ENCODE assay signal across 21 cellular contexts in genomic region chr16:79411805-79412204, GRCh38.
DNase-seq lines count a peak whose midpoint lies in the region; ATAC-seq lines count a peak whose summit lies in the region.
"Had no signal": no experiment of that assay in that cellular context is flagged by ENCODE, and none has a peak within 500 bp of the region (broad histone marks: within the 10 kb centered on the region; RNA-seq: fewer than 3 reads in every experiment).

No MANE protein-coding gene starts in this region.

- no peak overlapping the region for H3K4me3 ChIP-seq in naive thymus-derived CD4-positive, alpha-beta T cell (ENCODE audit: low read length)
- H3K4me3 ChIP-seq: GM23248 had no signal

- intact Hi-C loops in activated CD4-positive, alpha-beta T cell treated with anti-CD3 and anti-CD28 coated beads, Interleukin-2, amount 10 ng/mL, durations not matched to agents 24 days and 14 days (cut with micrococcal nuclease), result no loop called here
- intact Hi-C loops in dendritic cell treated with granulocyte-macrophage colony-stimulating factor and Interleukin-4, amounts not matched to agents 40 ng/mL and 50 ng/mL, for 4 days (cut with micrococcal nuclease), result loop anchor here (10.0 kb wide), 2 partner anchors 147 to 183 kb away; no protein-coding TSS in a partner anchor
- intact Hi-C loops in naive thymus-derived CD4-positive, alpha-beta T cell (cut with micrococcal nuclease), result loop anchor here in 1 of 2 donors (10.0 kb wide), 1 partner anchor 137 kb away; no protein-coding TSS in a partner anchor

- H3K27me3 Mint-ChIP-seq in activated CD4-positive, alpha-beta T cell treated with anti-CD3 and anti-CD28 coated beads, Interleukin-2, amount 10 ng/mL, durations not matched to agents 24 days and 14 days, result no peaks in the 10 kb centered on the region
- peaks cover 15% of the 10 kb centered on the region for H3K27me3 Mint-ChIP-seq in dendritic cell treated with granulocyte-macrophage colony-stimulating factor and Interleukin-4, amounts not matched to agents 40 ng/mL and 50 ng/mL, for 4 days
- H3K27me3 Mint-ChIP-seq in stimulated activated naive CD8-positive, alpha-beta T cell treated with anti-CD3 and anti-CD28 coated beads, Interleukin-15, amount 100 ng/mL, for 72 hours, result peaks cover 22% of the 10 kb centered on the region
- H3K27me3 Mint-ChIP-seq in naive thymus-derived CD4-positive, alpha-beta T cell, result peaks cover 0 to 9% (median 0%) of the 10 kb centered on the region in 5 donors

- H3K27me3 ChIP-seq in naive thymus-derived CD4-positive, alpha-beta T cell (ENCODE audit: control insufficient read depth in 2 of 2, insufficient read depth in 2 of 2, low read length in 2 of 2), result no peaks in the 10 kb centered on the region

- H3K9me3 Mint-ChIP-seq in activated CD4-positive, alpha-beta T cell treated with anti-CD3 and anti-CD28 coated beads, Interleukin-2, amount 10 ng/mL, durations not matched to agents 24 days and 14 days, result peaks cover 8% of the 10 kb centered on the region
- H3K9me3 Mint-ChIP-seq in dendritic cell treated with granulocyte-macrophage colony-stimulating factor and Interleukin-4, amounts not matched to agents 40 ng/mL and 50 ng/mL, for 4 days, result peaks cover 22% of the 10 kb centered on the region
- no peaks in the 10 kb centered on the region for H3K9me3 Mint-ChIP-seq in stimulated activated naive CD8-positive, alpha-beta T cell treated with anti-CD3 and anti-CD28 coated beads, Interleukin-15, amount 100 ng/mL, for 72 hours
- H3K9me3 Mint-ChIP-seq in naive thymus-derived CD4-positive, alpha-beta T cell, result peaks cover 0 to 2% (median 0%) of the 10 kb centered on the region in 11 donors

- no peak overlapping the region for H3K27ac ChIP-seq in naive thymus-derived CD4-positive, alpha-beta T cell (ENCODE audit: low read depth, low read length)
- H3K27ac ChIP-seq: GM23248 had no signal

- DNase-seq in activated CD4-positive, alpha-beta T cell treated with anti-CD3 and anti-CD28 coated beads, Interleukin-2, amount 10 ng/mL, durations not matched to agents 24 days and 14 days, result no peak
- no peak for DNase-seq in activated CD4-positive, alpha-beta T cell treated with anti-CD3 and anti-CD28 coated beads, Interleukin-2, amount 50 U/mL, for 1 hour
- DNase-seq in stimulated activated CD4-positive, alpha-beta T cell treated with anti-CD3 and anti-CD28 coated beads, Interleukin-15, amount 100 ng/mL, for 24 hours, result peak; percentile 8
- no peak for DNase-seq in stimulated activated CD4-positive, alpha-beta T cell treated with anti-CD3 and anti-CD28 coated beads, Interleukin-2, amount 100 ng/mL, for 48 hours
- no peak for DNase-seq in stimulated activated naive CD8-positive, alpha-beta T cell treated with anti-CD3 and anti-CD28 coated beads, Interleukin-15, amount 100 ng/mL, for 72 hours
- DNase-seq in Kasumi-1 (lab: John Stamatoyannopoulos, UW), result no peak
- no peak for DNase-seq in naive thymus-derived CD4-positive, alpha-beta T cell
- DNase-seq: C1 segment of cervical spinal cord; DND-41; GF-D8; GM23248; KBM-7; NCI-H1048; NCI-H1436 treated with DMSO at 0.1 percent for 48 hours; NCI-H2029 treated with DMSO at 0.1 percent for 48 hours; NCI-H2171 treated with DMSO at 0.1 percent for 48 hours; NCI-H446 treated with DMSO at 0.1 percent for 48 hours; NK-92 treated with Interleukin-12 subunit alpha and Interleukin-12 subunit beta, amount 100 ng/mL, for 24 hours; OCI-M1; RPMI8226 had no signal

- H3K27ac Mint-ChIP-seq in activated CD4-positive, alpha-beta T cell treated with anti-CD3 and anti-CD28 coated beads, Interleukin-2, amount 10 ng/mL, durations not matched to agents 24 days and 14 days, result peak overlapping the region; percentile 2
- H3K27ac Mint-ChIP-seq in dendritic cell treated with granulocyte-macrophage colony-stimulating factor and Interleukin-4, amounts not matched to agents 40 ng/mL and 50 ng/mL, for 4 days, result peak overlapping the region; percentile 39
- no peak overlapping the region for H3K27ac Mint-ChIP-seq in stimulated activated naive CD8-positive, alpha-beta T cell treated with anti-CD3 and anti-CD28 coated beads, Interleukin-15, amount 100 ng/mL, for 72 hours
- H3K27ac Mint-ChIP-seq in naive thymus-derived CD4-positive, alpha-beta T cell, result no peak overlapping the region

- H3K4me3 Mint-ChIP-seq in activated CD4-positive, alpha-beta T cell treated with anti-CD3 and anti-CD28 coated beads, Interleukin-2, amount 10 ng/mL, durations not matched to agents 24 days and 14 days, result no peak overlapping the region
- no peak overlapping the region for H3K4me3 Mint-ChIP-seq in dendritic cell treated with granulocyte-macrophage colony-stimulating factor and Interleukin-4, amounts not matched to agents 40 ng/mL and 50 ng/mL, for 4 days
- H3K4me3 Mint-ChIP-seq in stimulated activated naive CD8-positive, alpha-beta T cell treated with anti-CD3 and anti-CD28 coated beads, Interleukin-15, amount 100 ng/mL, for 72 hours, result no peak overlapping the region
- no peak overlapping the region for H3K4me3 Mint-ChIP-seq in naive thymus-derived CD4-positive, alpha-beta T cell

- H3K4me1 ChIP-seq in naive thymus-derived CD4-positive, alpha-beta T cell (ENCODE audit: control insufficient read depth in 2 of 2, insufficient read depth in 2 of 2, low read length in 2 of 2), result peaks cover 10 to 19% of the 10 kb centered on the region in 2 donors

- CTCF ChIA-PET in naive thymus-derived CD4-positive, alpha-beta T cell (lab: Charles Lee), result no interaction called here

- ATAC-seq in stimulated activated naive CD8-positive, alpha-beta T cell treated with anti-CD3 and anti-CD28 coated beads, Interleukin-15, amount 100 ng/mL, for 72 hours, result peak; percentile 52
- no peak for ATAC-seq in naive thymus-derived CD4-positive, alpha-beta T cell

- POLR2A ChIA-PET in naive thymus-derived CD4-positive, alpha-beta T cell (lab: Charles Lee), result no interaction called here

- H3K4me1 Mint-ChIP-seq in activated CD4-positive, alpha-beta T cell treated with anti-CD3 and anti-CD28 coated beads, Interleukin-2, amount 10 ng/mL, durations not matched to agents 24 days and 14 days, result peaks cover 23% of the 10 kb centered on the region
- peaks cover 55% of the 10 kb centered on the region for H3K4me1 Mint-ChIP-seq in dendritic cell treated with granulocyte-macrophage colony-stimulating factor and Interleukin-4, amounts not matched to agents 40 ng/mL and 50 ng/mL, for 4 days (ENCODE audit: low read depth)
- peaks cover 13% of the 10 kb centered on the region for H3K4me1 Mint-ChIP-seq in stimulated activated naive CD8-positive, alpha-beta T cell treated with anti-CD3 and anti-CD28 coated beads, Interleukin-15, amount 100 ng/mL, for 72 hours
- H3K4me1 Mint-ChIP-seq in naive thymus-derived CD4-positive, alpha-beta T cell, result peaks cover 11 to 36% (median 18%) of the 10 kb centered on the region in 7 donors

- H3K9me3 ChIP-seq in naive thymus-derived CD4-positive, alpha-beta T cell (ENCODE audit: control insufficient read depth in 2 of 3, low read length in 3 of 3), result no peaks in the 10 kb centered on the region

- no peaks in the 10 kb centered on the region for H3K36me3 Mint-ChIP-seq in activated CD4-positive, alpha-beta T cell treated with anti-CD3 and anti-CD28 coated beads, Interleukin-2, amount 10 ng/mL, durations not matched to agents 24 days and 14 days (ENCODE audit: low read depth)
- peaks cover 11% of the 10 kb centered on the region for H3K36me3 Mint-ChIP-seq in dendritic cell treated with granulocyte-macrophage colony-stimulating factor and Interleukin-4, amounts not matched to agents 40 ng/mL and 50 ng/mL, for 4 days (ENCODE audit: low read depth)
- peaks cover 0 to 12% (median 0%) of the 10 kb centered on the region in 5 donors for H3K36me3 Mint-ChIP-seq in naive thymus-derived CD4-positive, alpha-beta T cell

- H3K36me3 ChIP-seq in naive thymus-derived CD4-positive, alpha-beta T cell (ENCODE audit: control insufficient read depth in 2 of 3, insufficient read depth in 3 of 3, low read length in 3 of 3), result no peaks in the 10 kb centered on the region

Comparison
In these comparisons a context has a peak if more than half of its experiments do, and no peak if none do; other contexts are left out.
1. H3K27ac Mint-ChIP-seq: peak in activated CD4-positive, alpha-beta T cell treated with anti-CD3 and anti-CD28 coated beads, Interleukin-2, amount 10 ng/mL, durations not matched to agents 24 days and 14 days (single experiment) and dendritic cell treated with granulocyte-macrophage colony-stimulating factor and Interleukin-4, amounts not matched to agents 40 ng/mL and 50 ng/mL, for 4 days (single experiment); none in stimulated activated naive CD8-positive, alpha-beta T cell treated with anti-CD3 and anti-CD28 coated beads, Interleukin-15, amount 100 ng/mL, for 72 hours (0 of 2) and naive thymus-derived CD4-positive, alpha-beta T cell (0 of 9).